In the genomic region with DNA sequence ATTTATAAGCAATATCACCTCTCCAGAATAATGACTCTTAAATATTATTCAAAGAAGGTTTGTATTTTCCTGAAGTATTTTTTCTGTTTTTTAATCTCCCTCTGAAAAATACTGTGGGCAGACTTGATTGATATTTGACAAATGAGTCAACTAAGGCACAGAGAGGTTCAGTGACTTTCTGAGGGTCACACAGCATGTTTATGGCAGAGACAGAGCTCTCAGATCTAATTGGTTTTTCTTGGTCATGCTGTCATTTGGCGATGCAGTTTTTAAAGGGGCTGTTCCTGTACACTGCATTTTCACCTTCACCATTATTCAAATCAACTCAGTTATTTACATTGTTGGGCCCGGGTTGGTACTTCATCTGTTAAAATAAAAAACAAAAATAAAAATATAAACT, we compare ENCODE assay signal across 1 cellular context.
TF ChIP-seq lines count a peak whose summit lies in the region.

No MANE protein-coding gene starts in this region.

TF ChIP-seq in K562, 482 proteins besides CTCF, POLR2A, EP300 and RAD21 (continued from another document):
- TF ChIP-seq, protein P1, sequence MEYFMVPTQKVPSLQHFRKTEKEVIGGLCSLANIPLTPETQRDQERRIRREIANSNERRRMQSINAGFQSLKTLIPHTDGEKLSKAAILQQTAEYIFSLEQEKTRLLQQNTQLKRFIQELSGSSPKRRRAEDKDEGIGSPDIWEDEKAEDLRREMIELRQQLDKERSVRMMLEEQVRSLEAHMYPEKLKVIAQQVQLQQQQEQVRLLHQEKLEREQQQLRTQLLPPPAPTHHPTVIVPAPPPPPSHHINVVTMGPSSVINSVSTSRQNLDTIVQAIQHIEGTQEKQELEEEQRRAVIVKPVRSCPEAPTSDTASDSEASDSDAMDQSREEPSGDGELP (CRISPR knock-in tag; IDR thresholded peaks at IDR 0.05; ENCODE audit: borderline replicate concordance): no peak
- TF ChIP-seq ZNF717 (CRISPR knock-in tag; IDR thresholded peaks at IDR 0.05) (no peak), RUNX1 (IDR thresholded peaks at IDR 0.05; ENCODE audit: low read depth) (no peak), RAD51 (IDR thresholded peaks at IDR 0.05; ENCODE audit: borderline replicate concordance, low read depth) (no peak), RBM25 (IDR thresholded peaks at IDR 0.05; ENCODE audit: low read depth, low read length, severe bottlenecking) (peak; percentile 96), BCOR (IDR thresholded peaks at IDR 0.05) (peak; percentile 70; the same call in 1 of the 2 replicates), C11orf30 (IDR thresholded peaks at IDR 0.05; ENCODE audit: low read depth) (no peak), KLF10 (CRISPR knock-in tag; IDR thresholded peaks at IDR 0.05) (no peak), BRD9 (IDR thresholded peaks at IDR 0.05; ENCODE audit: low read depth, partially characterized antibody) (no peak)
- TF ChIP-seq, protein P2, sequence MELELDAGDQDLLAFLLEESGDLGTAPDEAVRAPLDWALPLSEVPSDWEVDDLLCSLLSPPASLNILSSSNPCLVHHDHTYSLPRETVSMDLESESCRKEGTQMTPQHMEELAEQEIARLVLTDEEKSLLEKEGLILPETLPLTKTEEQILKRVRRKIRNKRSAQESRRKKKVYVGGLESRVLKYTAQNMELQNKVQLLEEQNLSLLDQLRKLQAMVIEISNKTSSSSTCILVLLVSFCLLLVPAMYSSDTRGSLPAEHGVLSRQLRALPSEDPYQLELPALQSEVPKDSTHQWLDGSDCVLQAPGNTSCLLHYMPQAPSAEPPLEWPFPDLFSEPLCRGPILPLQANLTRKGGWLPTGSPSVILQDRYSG (tag; conservative IDR thresholded peaks at IDR 0.05; ENCODE audit: low read depth): no peak
- TF ChIP-seq, protein P3, sequence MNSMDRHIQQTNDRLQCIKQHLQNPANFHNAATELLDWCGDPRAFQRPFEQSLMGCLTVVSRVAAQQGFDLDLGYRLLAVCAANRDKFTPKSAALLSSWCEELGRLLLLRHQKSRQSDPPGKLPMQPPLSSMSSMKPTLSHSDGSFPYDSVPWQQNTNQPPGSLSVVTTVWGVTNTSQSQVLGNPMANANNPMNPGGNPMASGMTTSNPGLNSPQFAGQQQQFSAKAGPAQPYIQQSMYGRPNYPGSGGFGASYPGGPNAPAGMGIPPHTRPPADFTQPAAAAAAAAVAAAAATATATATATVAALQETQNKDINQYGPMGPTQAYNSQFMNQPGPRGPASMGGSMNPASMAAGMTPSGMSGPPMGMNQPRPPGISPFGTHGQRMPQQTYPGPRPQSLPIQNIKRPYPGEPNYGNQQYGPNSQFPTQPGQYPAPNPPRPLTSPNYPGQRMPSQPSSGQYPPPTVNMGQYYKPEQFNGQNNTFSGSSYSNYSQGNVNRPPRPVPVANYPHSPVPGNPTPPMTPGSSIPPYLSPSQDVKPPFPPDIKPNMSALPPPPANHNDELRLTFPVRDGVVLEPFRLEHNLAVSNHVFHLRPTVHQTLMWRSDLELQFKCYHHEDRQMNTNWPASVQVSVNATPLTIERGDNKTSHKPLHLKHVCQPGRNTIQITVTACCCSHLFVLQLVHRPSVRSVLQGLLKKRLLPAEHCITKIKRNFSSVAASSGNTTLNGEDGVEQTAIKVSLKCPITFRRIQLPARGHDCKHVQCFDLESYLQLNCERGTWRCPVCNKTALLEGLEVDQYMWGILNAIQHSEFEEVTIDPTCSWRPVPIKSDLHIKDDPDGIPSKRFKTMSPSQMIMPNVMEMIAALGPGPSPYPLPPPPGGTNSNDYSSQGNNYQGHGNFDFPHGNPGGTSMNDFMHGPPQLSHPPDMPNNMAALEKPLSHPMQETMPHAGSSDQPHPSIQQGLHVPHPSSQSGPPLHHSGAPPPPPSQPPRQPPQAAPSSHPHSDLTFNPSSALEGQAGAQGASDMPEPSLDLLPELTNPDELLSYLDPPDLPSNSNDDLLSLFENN (IDR thresholded peaks at IDR 0.05; ENCODE audit: low read depth in 2 of 2, low read length in 2 of 2): no peak
